Comparison of ENCODE assay signal across 39 cellular contexts in genomic region chr12:130169924-130170323, GRCh38. TPM values are rescaled to one million over a fixed set of nuclear protein-coding genes. Genes with fewer than 3 reads are reported as not detected.
"Had no signal": no experiment of that assay in that cellular context is flagged by ENCODE, and none has a peak within 500 bp of the region (broad histone marks: within the 10 kb centered on the region; RNA-seq: fewer than 3 reads in every experiment).

No MANE protein-coding gene starts in this region.

- H3K4me3 ChIP-seq: MG63 had no signal

- DNase-seq: Karpas-422, Kasumi-1, MG63, MM.1S, MV-4-11, NCI-H1048, NCI-H1092, NCI-H1092 treated with DMSO at 0.1 percent for 48 hours, NCI-H1105, NCI-H1105 treated with DMSO at 0.1 percent for 48 hours, NCI-H1417, NCI-H1417 treated with DMSO at 0.1 percent for 48 hours, NCI-H1436, NCI-H1436 treated with DMSO at 0.1 percent for 48 hours, NCI-H146, NCI-H1694, NCI-H1694 treated with DMSO at 0.1 percent for 48 hours, NCI-H187, NCI-H187 treated with DMSO at 0.1 percent for 48 hours, NCI-H1930, NCI-H2029, NCI-H2029 treated with DMSO at 0.1 percent for 48 hours, NCI-H2081, NCI-H2081 treated with DMSO at 0.1 percent for 48 hours, NCI-H2107, NCI-H2171, NCI-H2171 treated with DMSO at 0.1 percent for 48 hours, NCI-H2227 treated with DMSO at 0.1 percent for 48 hours, NCI-H226, NCI-H345, NCI-H446, NCI-H446 treated with DMSO at 0.1 percent for 48 hours, NCI-H510A, NCI-H510A treated with DMSO at 0.1 percent for 48 hours, NCI-H524 treated with DMSO at 0.1 percent for 48 hours had no signal

- H3K36me3 ChIP-seq: MG63 had no signal

- H3K9me3 ChIP-seq: MG63 had no signal

RNA-seq across cellular contexts. Expression of gene FZD10, which starts 7.7 kb away (rescaled TPM):
- total RNA-seq: LHCN-M2, M059J, MCF 10A, NCI-H460 had no signal
